ENCODE assay signal across 1 cellular context in the genomic region with DNA sequence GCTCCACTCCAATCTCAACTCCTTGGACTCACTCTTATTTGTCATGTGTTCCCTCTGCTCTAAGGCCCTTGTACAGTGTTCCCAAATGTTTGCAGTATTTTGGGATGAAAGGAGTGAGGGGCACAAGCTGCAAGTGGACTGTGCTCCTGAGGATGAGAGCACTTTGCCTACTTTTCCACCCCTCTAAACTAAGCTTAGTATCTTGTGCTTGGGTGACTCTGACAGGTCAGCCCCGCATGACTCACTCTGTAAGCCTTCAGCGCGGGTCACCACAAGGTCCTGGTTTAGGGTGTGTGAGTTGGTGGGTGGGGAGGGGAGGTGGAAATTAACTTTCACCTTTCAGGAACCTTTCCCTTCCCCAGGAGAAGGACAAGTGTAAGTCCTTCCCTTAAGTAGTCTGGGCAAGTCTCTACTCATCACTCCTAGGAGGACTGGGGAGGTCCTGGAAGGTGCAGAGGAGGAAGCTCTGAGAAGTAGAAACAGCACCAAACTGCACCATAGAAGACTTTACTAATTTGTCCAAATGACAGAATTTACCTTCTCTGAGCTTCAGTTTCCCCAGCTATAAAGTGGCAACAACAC.
TF ChIP-seq lines count a peak whose summit lies in the region.

No MANE protein-coding gene starts in this region.

TF ChIP-seq in K562, 482 proteins besides CTCF, POLR2A, EP300 and RAD21 (continued from another document and continues in another):
- TF ChIP-seq, protein P1, sequence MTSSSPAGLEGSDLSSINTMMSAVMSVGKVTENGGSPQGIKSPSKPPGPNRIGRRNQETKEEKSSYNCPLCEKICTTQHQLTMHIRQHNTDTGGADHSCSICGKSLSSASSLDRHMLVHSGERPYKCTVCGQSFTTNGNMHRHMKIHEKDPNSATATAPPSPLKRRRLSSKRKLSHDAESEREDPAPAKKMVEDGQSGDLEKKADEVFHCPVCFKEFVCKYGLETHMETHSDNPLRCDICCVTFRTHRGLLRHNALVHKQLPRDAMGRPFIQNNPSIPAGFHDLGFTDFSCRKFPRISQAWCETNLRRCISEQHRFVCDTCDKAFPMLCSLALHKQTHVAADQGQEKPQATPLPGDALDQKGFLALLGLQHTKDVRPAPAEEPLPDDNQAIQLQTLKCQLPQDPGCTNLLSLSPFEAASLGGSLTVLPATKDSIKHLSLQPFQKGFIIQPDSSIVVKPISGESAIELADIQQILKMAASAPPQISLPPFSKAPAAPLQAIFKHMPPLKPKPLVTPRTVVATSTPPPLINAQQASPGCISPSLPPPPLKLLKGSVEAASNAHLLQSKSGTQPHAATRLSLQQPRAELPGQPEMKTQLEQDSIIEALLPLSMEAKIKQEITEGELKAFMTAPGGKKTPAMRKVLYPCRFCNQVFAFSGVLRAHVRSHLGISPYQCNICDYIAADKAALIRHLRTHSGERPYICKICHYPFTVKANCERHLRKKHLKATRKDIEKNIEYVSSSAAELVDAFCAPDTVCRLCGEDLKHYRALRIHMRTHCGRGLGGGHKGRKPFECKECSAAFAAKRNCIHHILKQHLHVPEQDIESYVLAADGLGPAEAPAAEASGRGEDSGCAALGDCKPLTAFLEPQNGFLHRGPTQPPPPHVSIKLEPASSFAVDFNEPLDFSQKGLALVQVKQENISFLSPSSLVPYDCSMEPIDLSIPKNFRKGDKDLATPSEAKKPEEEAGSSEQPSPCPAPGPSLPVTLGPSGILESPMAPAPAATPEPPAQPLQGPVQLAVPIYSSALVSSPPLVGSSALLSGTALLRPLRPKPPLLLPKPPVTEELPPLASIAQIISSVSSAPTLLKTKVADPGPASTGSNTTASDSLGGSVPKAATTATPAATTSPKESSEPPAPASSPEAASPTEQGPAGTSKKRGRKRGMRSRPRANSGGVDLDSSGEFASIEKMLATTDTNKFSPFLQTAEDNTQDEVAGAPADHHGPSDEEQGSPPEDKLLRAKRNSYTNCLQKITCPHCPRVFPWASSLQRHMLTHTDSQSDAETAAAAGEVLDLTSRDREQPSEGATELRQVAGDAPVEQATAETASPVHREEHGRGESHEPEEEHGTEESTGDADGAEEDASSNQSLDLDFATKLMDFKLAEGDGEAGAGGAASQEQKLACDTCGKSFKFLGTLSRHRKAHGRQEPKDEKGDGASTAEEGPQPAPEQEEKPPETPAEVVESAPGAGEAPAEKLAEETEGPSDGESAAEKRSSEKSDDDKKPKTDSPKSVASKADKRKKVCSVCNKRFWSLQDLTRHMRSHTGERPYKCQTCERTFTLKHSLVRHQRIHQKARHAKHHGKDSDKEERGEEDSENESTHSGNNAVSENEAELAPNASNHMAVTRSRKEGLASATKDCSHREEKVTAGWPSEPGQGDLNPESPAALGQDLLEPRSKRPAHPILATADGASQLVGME (CRISPR knock-in tag; IDR thresholded peaks at IDR 0.05): no peak
- TF ChIP-seq ZNF354B (CRISPR knock-in tag; IDR thresholded peaks at IDR 0.05): no peak
- TF ChIP-seq CBX8 (IDR thresholded peaks at IDR 0.05; ENCODE audit: borderline replicate concordance, extremely low read depth, low read depth, low read length, poor library complexity, severe bottlenecking): no peak
- TF ChIP-seq NR2C2 (CRISPR knock-in tag; IDR thresholded peaks at IDR 0.05): no peak
- TF ChIP-seq NR2C2 (tag; IDR thresholded peaks at IDR 0.05): peak; percentile 81
- no peak for TF ChIP-seq BCOR (IDR thresholded peaks at IDR 0.05)
- TF ChIP-seq POU5F1 (IDR thresholded peaks at IDR 0.05; ENCODE audit: borderline replicate concordance, low read depth, low read length, partially characterized antibody): no peak
- no peak for TF ChIP-seq FIP1L1 (IDR thresholded peaks at IDR 0.05; ENCODE audit: low read depth, low read length, poor library complexity, severe bottlenecking)
- TF ChIP-seq NCOA1 (IDR thresholded peaks at IDR 0.05; ENCODE audit: low read depth): peak; percentile 14; the same call in 1 of the 2 replicates
- TF ChIP-seq ZNF696 (CRISPR knock-in tag; conservative IDR thresholded peaks at IDR 0.05): no peak
- peak; percentile 79 for TF ChIP-seq SMARCC2 (IDR thresholded peaks at IDR 0.05; ENCODE audit: low read depth)
- TF ChIP-seq, protein P2, sequence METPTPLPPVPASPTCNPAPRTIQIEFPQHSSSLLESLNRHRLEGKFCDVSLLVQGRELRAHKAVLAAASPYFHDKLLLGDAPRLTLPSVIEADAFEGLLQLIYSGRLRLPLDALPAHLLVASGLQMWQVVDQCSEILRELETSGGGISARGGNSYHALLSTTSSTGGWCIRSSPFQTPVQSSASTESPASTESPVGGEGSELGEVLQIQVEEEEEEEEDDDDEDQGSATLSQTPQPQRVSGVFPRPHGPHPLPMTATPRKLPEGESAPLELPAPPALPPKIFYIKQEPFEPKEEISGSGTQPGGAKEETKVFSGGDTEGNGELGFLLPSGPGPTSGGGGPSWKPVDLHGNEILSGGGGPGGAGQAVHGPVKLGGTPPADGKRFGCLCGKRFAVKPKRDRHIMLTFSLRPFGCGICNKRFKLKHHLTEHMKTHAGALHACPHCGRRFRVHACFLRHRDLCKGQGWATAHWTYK (CRISPR knock-in tag; IDR thresholded peaks at IDR 0.05): no peak
- TF ChIP-seq, protein P3, sequence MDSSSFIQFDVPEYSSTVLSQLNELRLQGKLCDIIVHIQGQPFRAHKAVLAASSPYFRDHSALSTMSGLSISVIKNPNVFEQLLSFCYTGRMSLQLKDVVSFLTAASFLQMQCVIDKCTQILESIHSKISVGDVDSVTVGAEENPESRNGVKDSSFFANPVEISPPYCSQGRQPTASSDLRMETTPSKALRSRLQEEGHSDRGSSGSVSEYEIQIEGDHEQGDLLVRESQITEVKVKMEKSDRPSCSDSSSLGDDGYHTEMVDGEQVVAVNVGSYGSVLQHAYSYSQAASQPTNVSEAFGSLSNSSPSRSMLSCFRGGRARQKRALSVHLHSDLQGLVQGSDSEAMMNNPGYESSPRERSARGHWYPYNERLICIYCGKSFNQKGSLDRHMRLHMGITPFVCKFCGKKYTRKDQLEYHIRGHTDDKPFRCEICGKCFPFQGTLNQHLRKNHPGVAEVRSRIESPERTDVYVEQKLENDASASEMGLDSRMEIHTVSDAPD (CRISPR knock-in tag; IDR thresholded peaks at IDR 0.05): no peak
- no peak for TF ChIP-seq ZNF24 (IDR thresholded peaks at IDR 0.05)
- TF ChIP-seq FOXA3 (CRISPR knock-in tag; conservative IDR thresholded peaks at IDR 0.05 in 1 of 2, IDR thresholded peaks at IDR 0.05 in 1 of 2): no peak
- peak; percentile 74; the same call in 1 of the 2 replicates for TF ChIP-seq ESRRA (IDR thresholded peaks at IDR 0.05; ENCODE audit: borderline replicate concordance, low read depth)
- no peak for TF ChIP-seq ZNF668 (CRISPR knock-in tag; IDR thresholded peaks at IDR 0.05)
- no peak for TF ChIP-seq HNRNPK (IDR thresholded peaks at IDR 0.05; ENCODE audit: low read depth, low read length, poor library complexity, severe bottlenecking)
- no peak for TF ChIP-seq ZNF197 (CRISPR knock-in tag; IDR thresholded peaks at IDR 0.05; ENCODE audit: low read depth)
- no peak for TF ChIP-seq SAFB2 (IDR thresholded peaks at IDR 0.05; ENCODE audit: borderline replicate concordance, low read depth, low read length, severe bottlenecking)
- no peak for TF ChIP-seq KLF10 (CRISPR knock-in tag; IDR thresholded peaks at IDR 0.05)
- TF ChIP-seq HDAC6 (IDR thresholded peaks at IDR 0.05; ENCODE audit: low read depth, low read length): no peak
- TF ChIP-seq ZBTB8A (IDR thresholded peaks at IDR 0.05; ENCODE audit: partially characterized antibody): no peak
- no peak for TF ChIP-seq TBL1XR1 (IDR thresholded peaks at IDR 0.05; ENCODE audit: low read length in 2 of 2)
- TF ChIP-seq ZNF274 (IDR thresholded peaks at IDR 0.05; ENCODE audit: borderline replicate concordance, low read depth, low read length): no peak
- TF ChIP-seq KAT2B (IDR thresholded peaks at IDR 0.05; ENCODE audit: low read depth, low read length): no peak
- peak in 1 of 2 experiments; percentile 46; a peak in 2 of 4 replicates for TF ChIP-seq NRF1 (conservative IDR thresholded peaks at IDR 0.05 in 1 of 2, IDR thresholded peaks at IDR 0.05 in 1 of 2)
- no peak for TF ChIP-seq CAMTA2 (CRISPR knock-in tag; conservative IDR thresholded peaks at IDR 0.05)
- TF ChIP-seq ZNF143 (CRISPR knock-in tag; IDR thresholded peaks at IDR 0.05): no peak
- no peak for TF ChIP-seq IRF2 (CRISPR knock-in tag; IDR thresholded peaks at IDR 0.05)
- TF ChIP-seq ZMIZ1 (IDR thresholded peaks at IDR 0.05; ENCODE audit: low read depth in 2 of 2, low read length in 2 of 2): peak in 1 of 2 experiments; percentile 45; a peak in 1 of 4 replicates
- peak; percentile 59 for TF ChIP-seq MEIS2 (IDR thresholded peaks at IDR 0.05; ENCODE audit: partially characterized antibody)
- TF ChIP-seq, protein P4, sequence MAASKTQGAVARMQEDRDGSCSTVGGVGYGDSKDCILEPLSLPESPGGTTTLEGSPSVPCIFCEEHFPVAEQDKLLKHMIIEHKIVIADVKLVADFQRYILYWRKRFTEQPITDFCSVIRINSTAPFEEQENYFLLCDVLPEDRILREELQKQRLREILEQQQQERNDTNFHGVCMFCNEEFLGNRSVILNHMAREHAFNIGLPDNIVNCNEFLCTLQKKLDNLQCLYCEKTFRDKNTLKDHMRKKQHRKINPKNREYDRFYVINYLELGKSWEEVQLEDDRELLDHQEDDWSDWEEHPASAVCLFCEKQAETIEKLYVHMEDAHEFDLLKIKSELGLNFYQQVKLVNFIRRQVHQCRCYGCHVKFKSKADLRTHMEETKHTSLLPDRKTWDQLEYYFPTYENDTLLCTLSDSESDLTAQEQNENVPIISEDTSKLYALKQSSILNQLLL (CRISPR knock-in tag; IDR thresholded peaks at IDR 0.05; ENCODE audit: borderline replicate concordance): no peak
- no peak for TF ChIP-seq STAT5B (CRISPR knock-in tag; IDR thresholded peaks at IDR 0.05)
- peak; percentile 92 for TF ChIP-seq PRDM10 (IDR thresholded peaks at IDR 0.05; ENCODE audit: partially characterized antibody)
- no peak for TF ChIP-seq ESRRB (CRISPR knock-in tag; IDR thresholded peaks at IDR 0.05; ENCODE audit: borderline replicate concordance)
- no peak for TF ChIP-seq HNRNPUL1 (IDR thresholded peaks at IDR 0.05; ENCODE audit: low read length)
- no peak for TF ChIP-seq HINFP (tag; conservative IDR thresholded peaks at IDR 0.05; ENCODE audit: low read depth)
- TF ChIP-seq HMBOX1 (IDR thresholded peaks at IDR 0.05): peak; percentile 99
- peak; percentile 65; the same call in 1 of the 2 replicates for TF ChIP-seq JUNB (CRISPR knock-in tag; conservative IDR thresholded peaks at IDR 0.05)
